Comparison of ENCODE assay signal across 9 cellular contexts in genomic region chr2:88658890-88659881, GRCh38. TPM values are rescaled to one million over a fixed set of nuclear protein-coding genes. Genes with fewer than 3 reads are reported as not detected.
DNase-seq lines count a peak whose midpoint lies in the region; ATAC-seq and TF ChIP-seq lines count a peak whose summit lies in the region.
"Had no signal": no experiment of that assay in that cellular context is flagged by ENCODE, and none has a peak within 500 bp of the region (broad histone marks: within the 10 kb centered on the region; RNA-seq: fewer than 3 reads in every experiment).

No MANE protein-coding gene starts in this region.

- H3K14ac ChIP-seq in H9 (ENCODE audit: insufficient read depth, low read length): 0 out of 2 replicates have a peak overlapping the region, but pooled peaks have one; percentile 28

- no peaks in the 10 kb centered on the region for H3K79me2 ChIP-seq in H9 (ENCODE audit: insufficient read depth, low read length)

- H3K9me3 Mint-ChIP-seq in H9 (peaks cover 3 to 8% of the 10 kb centered on the region in 2 experiments; a peak in 4 of 5 replicates), glutamatergic neuron (ENCODE audit: unreplicated experiment) (peaks cover 10% of the 10 kb centered on the region)
- no peaks in the 10 kb centered on the region for H3K9me3 Mint-ChIP-seq in CD4-positive, alpha-beta T cell

- TF ChIP-seq CTCF in H9 (conservative IDR thresholded peaks at IDR 0.05) (no peak), RWPE2 (IDR thresholded peaks at IDR 0.05; ENCODE audit: poor library complexity, severe bottlenecking) (no peak), glutamatergic neuron (IDR thresholded peaks at IDR 0.05; ENCODE audit: partially characterized antibody, unreplicated experiment) (no peak)
- TF ChIP-seq CTCF in CD4-positive, alpha-beta T cell (IDR thresholded peaks at IDR 0.05): no peak

- H3K4me3 ChIP-seq in RWPE2 (ENCODE audit: severe bottlenecking): no peak overlapping the region
- H3K4me3 ChIP-seq in skeletal muscle tissue (ENCODE audit: low read length in 3 of 3): peak overlapping the region; percentile 67 to 72 (median 71)
- H3K4me3 ChIP-seq: HAP-1 had no signal

- POLR2A ChIA-PET in CD4-positive, alpha-beta T cell (lab: Charles Lee): no interaction called here

- H2BK12ac ChIP-seq in H9 (ENCODE audit: insufficient read length, low read depth, low read length): no peak overlapping the region

- peaks cover 18% of the 10 kb centered on the region in 2 experiments for H3K4me1 Mint-ChIP-seq in H9
- peaks cover 25% of the 10 kb centered on the region for H3K4me1 Mint-ChIP-seq in glutamatergic neuron (ENCODE audit: low read depth, unreplicated experiment)
- H3K4me1 Mint-ChIP-seq in CD4-positive, alpha-beta T cell (ENCODE audit: low read depth): no peaks in the 10 kb centered on the region

- no CpG with 5 or more reads among the region's 8 CpGs for WGBS in H9 (ENCODE audit: extremely low coverage, insufficient read length, low lambda C conversion rate)

- H3K27me3 ChIP-seq in H9 (ENCODE audit: insufficient read depth, low read length) (no peaks in the 10 kb centered on the region), RWPE2 (ENCODE audit: insufficient read depth, poor library complexity, severe bottlenecking) (no peaks in the 10 kb centered on the region), skeletal muscle tissue (ENCODE audit: control insufficient read depth in 3 of 3, insufficient read depth in 3 of 3, low read length in 3 of 3) (no peaks in the 10 kb centered on the region)
- H3K27me3 ChIP-seq in CD4-positive, alpha-beta T cell (ENCODE audit: control insufficient read depth, insufficient read depth, low read length): no peaks in the 10 kb centered on the region

- ATAC-seq in RWPE2 (ENCODE audit: low read depth) (peak; percentile 80), HG02763 (IDR thresholded peaks at IDR 0.05; ENCODE audit: unreplicated experiment) (no peak), GM19395 (IDR thresholded peaks at IDR 0.05; ENCODE audit: unreplicated experiment) (no peak)
- ATAC-seq in CD4-positive, alpha-beta T cell (ENCODE audit: poor library complexity): no peak

- H4K91ac ChIP-seq in H9 (ENCODE audit: insufficient read length, low read depth, low read length): peak overlapping the region; percentile 5

- H4K8ac ChIP-seq in H9 (replicated peaks; ENCODE audit: insufficient read length, low read depth, low read length): no peak overlapping the region

- H3K27ac ChIP-seq in H9 (ENCODE audit: insufficient read length, low read depth, low read length): peak overlapping the region; percentile 87
- peak overlapping the region; percentile 78 for H3K27ac ChIP-seq in RWPE2 (ENCODE audit: poor library complexity, severe bottlenecking)
- H3K27ac ChIP-seq in skeletal muscle tissue (ENCODE audit: low read depth, low read length): peak overlapping the region; percentile 96
- no peak overlapping the region for H3K27ac ChIP-seq in CD4-positive, alpha-beta T cell (ENCODE audit: low read depth, low read length)

- H3K56ac ChIP-seq in H9 (ENCODE audit: insufficient read length, low read depth, low read length): no peak overlapping the region

- H2BK5ac ChIP-seq in H9 (ENCODE audit: insufficient read length, low read length): no peak overlapping the region

- no peaks in the 10 kb centered on the region for H3K36me3 ChIP-seq in RWPE2 (ENCODE audit: low read depth)
- H3K36me3 ChIP-seq in skeletal muscle tissue (ENCODE audit: control insufficient read depth in 3 of 3, insufficient read depth in 3 of 3, low read length in 3 of 3): no peaks in the 10 kb centered on the region
- H3K36me3 ChIP-seq: HAP-1 had no signal

- H3K9me3 ChIP-seq in H9 (ENCODE audit: control insufficient read depth, low read depth, low read length) (no peaks in the 10 kb centered on the region), RWPE2 (ENCODE audit: severe bottlenecking) (no peaks in the 10 kb centered on the region), skeletal muscle tissue (ENCODE audit: control insufficient read depth in 3 of 3, low read length in 3 of 3) (no peaks in the 10 kb centered on the region)
- no peaks in the 10 kb centered on the region for H3K9me3 ChIP-seq in CD4-positive, alpha-beta T cell (ENCODE audit: control insufficient read depth, low read length)

- H2BK120ac ChIP-seq in H9 (ENCODE audit: low read depth, low read length, poor library complexity, severe bottlenecking): no peak overlapping the region

- no peak overlapping the region for H2BK15ac ChIP-seq in H9 (ENCODE audit: low read depth, low read length)

- H3K79me1 ChIP-seq in H9 (ENCODE audit: insufficient read depth, low read depth, low read length, poor library complexity, severe bottlenecking): no peaks in the 10 kb centered on the region

- no peaks in the 10 kb centered on the region for H3K23me2 ChIP-seq in H9 (ENCODE audit: insufficient read length, low read depth, low read length, poor library complexity, severe bottlenecking)

- no peaks in the 10 kb centered on the region for H3K27me3 Mint-ChIP-seq in H9 (ENCODE audit: low read depth)
- no peaks in the 10 kb centered on the region for H3K27me3 Mint-ChIP-seq in glutamatergic neuron (ENCODE audit: unreplicated experiment)
- no peaks in the 10 kb centered on the region for H3K27me3 Mint-ChIP-seq in CD4-positive, alpha-beta T cell

- CTCF ChIA-PET in CD4-positive, alpha-beta T cell (lab: Charles Lee): interaction anchor here (0.6 kb wide), 1 partner anchor 94 kb away, joined by 3 read pairs; no protein-coding TSS in a partner anchor

- H3K4ac ChIP-seq in H9 (ENCODE audit: low read depth, low read length): no peak overlapping the region

- H2AFZ ChIP-seq in H9 (ENCODE audit: low read length): peak overlapping the region; percentile 40

- peak overlapping the region; percentile 5 for H3K4me2 ChIP-seq in H9 (ENCODE audit: insufficient read depth, insufficient read length, low read length)

- no peak overlapping the region for H3K9ac ChIP-seq in H9 (ENCODE audit: extremely low read depth, insufficient read length, low read length)
- H3K9ac ChIP-seq in skeletal muscle tissue (ENCODE audit: low read depth in 1 of 3, low read length in 3 of 3): peak overlapping the region; percentile 68 to 76 (median 75)

- H3T11ph ChIP-seq in H9 (ENCODE audit: low read length): no peak overlapping the region

- H3K36me3 Mint-ChIP-seq in H9 (ENCODE audit: insufficient read depth in 1 of 3, low read depth in 3 of 3): peaks cover 3 to 5% (median 3%) of the 10 kb centered on the region in 3 experiments; a peak in 5 of 7 replicates
- no peaks in the 10 kb centered on the region for H3K36me3 Mint-ChIP-seq in glutamatergic neuron (ENCODE audit: unreplicated experiment)
- no peaks in the 10 kb centered on the region for H3K36me3 Mint-ChIP-seq in CD4-positive, alpha-beta T cell (ENCODE audit: low read depth)

- no peak overlapping the region for H3K23ac ChIP-seq in H9 (ENCODE audit: insufficient read length, low read depth, low read length)

- no peak overlapping the region for H2AK5ac ChIP-seq in H9 (ENCODE audit: insufficient read length, low read length)

- intact Hi-C loops in CD4-positive, alpha-beta T cell (cut with DNase I, micrococcal nuclease): no loop called here

- peak overlapping the region; percentile 90 for H2BK20ac ChIP-seq in H9 (ENCODE audit: low read depth, low read length, poor library complexity, severe bottlenecking)

- no peak overlapping the region for H3K18ac ChIP-seq in H9 (ENCODE audit: insufficient read length, low read depth, low read length)

- H4K20me1 ChIP-seq in H9 (ENCODE audit: control insufficient read depth, insufficient read depth, insufficient read length): peaks cover 2% of the 10 kb centered on the region

- H3K4me1 ChIP-seq in H9 (ENCODE audit: insufficient read depth, low read length) (peaks cover 6% of the 10 kb centered on the region; the same call in 1 of the 2 replicates), RWPE2 (ENCODE audit: insufficient read depth, poor library complexity, severe bottlenecking) (peaks cover 35% of the 10 kb centered on the region), skeletal muscle tissue (ENCODE audit: control insufficient read depth in 3 of 3, insufficient read depth in 3 of 3, low read length in 3 of 3) (peaks cover 15 to 28% (median 19%) of the 10 kb centered on the region in 3 donors)
- H3K4me1 ChIP-seq: HAP-1 had no signal

- H4K5ac ChIP-seq in H9 (ENCODE audit: insufficient read length, low read depth, low read length): no peak overlapping the region

- H3K27ac Mint-ChIP-seq in H9 (peak overlapping the region; percentile 71 to 91 (median 86)), glutamatergic neuron (ENCODE audit: unreplicated experiment) (peak overlapping the region; percentile 87)
- no peak overlapping the region for H3K27ac Mint-ChIP-seq in CD4-positive, alpha-beta T cell

- peak; percentile 41 for DNase-seq in H9
- no peak for DNase-seq in RWPE2 (ENCODE audit: low spot score)
- DNase-seq in glutamatergic neuron: peak; percentile 49
- DNase-seq in CD4-positive, alpha-beta T cell: no peak
- DNase-seq in AML-193 (lab: John Stamatoyannopoulos, UW): no peak

- no peak overlapping the region for H3K4me3 Mint-ChIP-seq in H9
- H3K4me3 Mint-ChIP-seq in glutamatergic neuron (ENCODE audit: unreplicated experiment): peak overlapping the region; percentile 74
- H3K4me3 Mint-ChIP-seq in CD4-positive, alpha-beta T cell: no peak overlapping the region

RNA-seq across cellular contexts. Expression of gene EIF2AK3, which starts 31.9 kb away (rescaled TPM):
- 17.9 and 19.3 TPM in 2 replicates for total RNA-seq in H9 (2021)
- total RNA-seq in glutamatergic neuron (ENCODE audit: unreplicated experiment): 129 TPM
- 24.0 TPM for total RNA-seq in skeletal muscle tissue
- 10 to 100 TPM; 30.6 to 37.0 TPM for total RNA-seq in CD4-positive, alpha-beta T cell

RNA-seq across cellular contexts. Expression of gene RPIA, which starts 32.3 kb away (rescaled TPM):
- 17.3 and 18.6 TPM in 2 replicates for total RNA-seq in H9 (2021)
- 8.1 TPM for total RNA-seq in glutamatergic neuron (ENCODE audit: unreplicated experiment)
- total RNA-seq in skeletal muscle tissue: 11.0 TPM
- 10 to 100 TPM; 21.6 to 24.7 TPM for total RNA-seq in CD4-positive, alpha-beta T cell

Comparison
In these comparisons a context has a peak if more than half of its experiments do, and no peak if none do; other contexts are left out.
1. DNase-seq: peak in H9 (single experiment) and glutamatergic neuron (single experiment); none in RWPE2 (single experiment), CD4-positive, alpha-beta T cell (0 of 10) and AML-193 (0 of 2).